In genomic region chr9:13267743-13268142, GRCh38 we compare ENCODE assay signal across 8 cellular contexts. TPM values are rescaled to one million over a fixed set of nuclear protein-coding genes. Genes with fewer than 3 reads are reported as not detected.
DNase-seq lines count a peak whose midpoint lies in the region; ATAC-seq, FAIRE-seq and TF ChIP-seq lines count a peak whose summit lies in the region.
"Had no signal": no experiment of that assay in that cellular context is flagged by ENCODE, and none has a peak within 500 bp of the region (broad histone marks: within the 10 kb centered on the region; RNA-seq: fewer than 3 reads in every experiment).

No MANE protein-coding gene starts in this region.

- TF ChIP-seq EP300 in SK-N-SH (IDR thresholded peaks at IDR 0.05; ENCODE audit: borderline replicate concordance in 1 of 2, low read depth in 1 of 2, low read length in 1 of 2) = peak in 1 of 2 experiments; percentile 77; a peak in 1 of 4 replicates

- FAIRE-seq in H54 (lab: Jason Lieb, UNC) = peak; percentile 99

- TF ChIP-seq POLR2A in H54 (IDR thresholded peaks at IDR 0.05; ENCODE audit: low read depth, low read length) = no peak

- H3K9me3 ChIP-seq in SK-N-SH = no peaks in the 10 kb centered on the region

- WGBS in SK-N-SH (ENCODE audit: low lambda C conversion rate) = 10% methylated on average over 2 of the region's 2 CpGs

- no peaks in the 10 kb centered on the region for H3K36me3 ChIP-seq in SK-N-SH (replicated peaks in 1 of 2; ENCODE audit: control insufficient read depth in 1 of 2, insufficient read depth in 2 of 2, low read length in 1 of 2)

- 0 out of 2 replicates have a peak, but pooled peaks cover 3% of the 10 kb centered on the region for H4K20me1 ChIP-seq in SK-N-SH (ENCODE audit: insufficient read depth)

- no peaks in the 10 kb centered on the region for H3K27me3 ChIP-seq in SK-N-SH (ENCODE audit: insufficient read depth)
- no peaks in the 10 kb centered on the region for H3K27me3 ChIP-seq in foreskin keratinocyte

- H3K4me2 ChIP-seq in SK-N-SH = peak overlapping the region; percentile 23; the same call in 1 of the 2 replicates

- H2AFZ ChIP-seq in SK-N-SH (ENCODE audit: low read depth) = no peak overlapping the region

- H3K4me1 ChIP-seq in SK-N-SH (ENCODE audit: control insufficient read depth in 1 of 2, insufficient read depth in 2 of 2, low read depth in 1 of 2, low read length in 1 of 2) (peaks cover 7 to 22% of the 10 kb centered on the region in 2 experiments; a peak in 3 of 4 replicates), foreskin keratinocyte (peaks cover 10% of the 10 kb centered on the region)

- no peak overlapping the region for H3K4me3 ChIP-seq in SK-N-SH (ENCODE audit: low read depth in 2 of 2, low read length in 1 of 2)
- no peak overlapping the region for H3K4me3 ChIP-seq in skeletal muscle cell (ENCODE audit: low read depth, low read length)

- TF ChIP-seq CTCF in SK-N-SH (IDR thresholded peaks at IDR 0.05) (no peak), foreskin keratinocyte (conservative IDR thresholded peaks at IDR 0.05) (no peak)

- no peak for DNase-seq in H54 (ENCODE audit: insufficient read length, low spot score)
- DNase-seq in SK-N-SH = no peak
- DNase-seq in foreskin keratinocyte = peak; percentile 56 to 76
- DNase-seq in skeletal muscle cell (ENCODE audit: low read depth) = peak; percentile 83
- no peak for DNase-seq in NCI-H2029 treated with DMSO at 0.1 percent for 48 hours (lab: John Stamatoyannopoulos, UW)
- no peak for DNase-seq in NCI-H2107 (lab: John Stamatoyannopoulos, UW)
- no peak for DNase-seq in DMS153 (lab: John Stamatoyannopoulos, UW)
- DNase-seq: activated CD4-positive, alpha-beta T cell treated with anti-CD3 and anti-CD28 coated beads, Interleukin-2, amount 10 ng/mL, durations not matched to agents 24 days and 14 days had no signal

- peak overlapping the region; percentile 28; the same call in 1 of the 2 replicates for H3K9ac ChIP-seq in SK-N-SH

- ATAC-seq in foreskin keratinocyte = peak; percentile 89

- no peaks in the 10 kb centered on the region for H3K9me2 ChIP-seq in SK-N-SH

- H3K27ac ChIP-seq in SK-N-SH (ENCODE audit: low read depth in 2 of 2, low read length in 1 of 2) = peak overlapping the region; percentile 45 to 81; a peak in 3 of 4 replicates
- H3K27ac ChIP-seq in foreskin keratinocyte = no peak overlapping the region

- TF ChIP-seq RAD21 in SK-N-SH (IDR thresholded peaks at IDR 0.05; ENCODE audit: low read length) = no peak

- POLR2A ChIA-PET in SK-N-SH (lab: Yijun Ruan, JAX) = no interaction called here

- peaks cover 28% of the 10 kb centered on the region for H3F3A ChIP-seq in SK-N-SH (replicated peaks; ENCODE audit: insufficient read depth)

- H3K79me2 ChIP-seq in SK-N-SH (ENCODE audit: insufficient read depth) = peaks cover 83% of the 10 kb centered on the region

- CTCF ChIA-PET in SK-N-SH (lab: Yijun Ruan, JAX) = interaction anchor here (0.7 to 1.0 kb wide), 3 partner anchors 13 to 154 kb away, joined by 3 to 4 read pairs (median 4); no protein-coding TSS in a partner anchor

TF ChIP-seq in SK-N-SH, 30 proteins besides CTCF, POLR2A, EP300 and RAD21 (continues in another document):
- no peak for TF ChIP-seq EZH2phosphoT487 (IDR thresholded peaks at IDR 0.05; ENCODE audit: borderline replicate concordance, low read depth)
- no peak for TF ChIP-seq MEF2A (IDR thresholded peaks at IDR 0.05; ENCODE audit: borderline replicate concordance, low read depth)
- TF ChIP-seq, protein P1, sequence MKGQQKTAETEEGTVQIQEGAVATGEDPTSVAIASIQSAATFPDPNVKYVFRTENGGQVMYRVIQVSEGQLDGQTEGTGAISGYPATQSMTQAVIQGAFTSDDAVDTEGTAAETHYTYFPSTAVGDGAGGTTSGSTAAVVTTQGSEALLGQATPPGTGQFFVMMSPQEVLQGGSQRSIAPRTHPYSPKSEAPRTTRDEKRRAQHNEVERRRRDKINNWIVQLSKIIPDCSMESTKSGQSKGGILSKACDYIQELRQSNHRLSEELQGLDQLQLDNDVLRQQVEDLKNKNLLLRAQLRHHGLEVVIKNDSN (IDR thresholded peaks at IDR 0.05; ENCODE audit: borderline replicate concordance, low read depth) = no peak
- no peak for TF ChIP-seq SMC3 (IDR thresholded peaks at IDR 0.05; ENCODE audit: low read depth, low read length)
- TF ChIP-seq RFX5 (IDR thresholded peaks at IDR 0.05; ENCODE audit: low read length) = no peak
- 0 out of 2 replicates have a peak, but pooled peaks have one; percentile 26 for TF ChIP-seq GABPA (IDR thresholded peaks at IDR 0.05; ENCODE audit: low read depth)
- TF ChIP-seq, protein P2, sequence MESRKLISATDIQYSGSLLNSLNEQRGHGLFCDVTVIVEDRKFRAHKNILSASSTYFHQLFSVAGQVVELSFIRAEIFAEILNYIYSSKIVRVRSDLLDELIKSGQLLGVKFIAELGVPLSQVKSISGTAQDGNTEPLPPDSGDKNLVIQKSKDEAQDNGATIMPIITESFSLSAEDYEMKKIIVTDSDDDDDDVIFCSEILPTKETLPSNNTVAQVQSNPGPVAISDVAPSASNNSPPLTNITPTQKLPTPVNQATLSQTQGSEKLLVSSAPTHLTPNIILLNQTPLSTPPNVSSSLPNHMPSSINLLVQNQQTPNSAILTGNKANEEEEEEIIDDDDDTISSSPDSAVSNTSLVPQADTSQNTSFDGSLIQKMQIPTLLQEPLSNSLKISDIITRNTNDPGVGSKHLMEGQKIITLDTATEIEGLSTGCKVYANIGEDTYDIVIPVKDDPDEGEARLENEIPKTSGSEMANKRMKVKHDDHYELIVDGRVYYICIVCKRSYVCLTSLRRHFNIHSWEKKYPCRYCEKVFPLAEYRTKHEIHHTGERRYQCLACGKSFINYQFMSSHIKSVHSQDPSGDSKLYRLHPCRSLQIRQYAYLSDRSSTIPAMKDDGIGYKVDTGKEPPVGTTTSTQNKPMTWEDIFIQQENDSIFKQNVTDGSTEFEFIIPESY (IDR thresholded peaks at IDR 0.05; ENCODE audit: borderline replicate concordance, low read depth) = no peak
- TF ChIP-seq TCF12 (IDR thresholded peaks at IDR 0.05) = peak; percentile 83
- TF ChIP-seq, protein P3, sequence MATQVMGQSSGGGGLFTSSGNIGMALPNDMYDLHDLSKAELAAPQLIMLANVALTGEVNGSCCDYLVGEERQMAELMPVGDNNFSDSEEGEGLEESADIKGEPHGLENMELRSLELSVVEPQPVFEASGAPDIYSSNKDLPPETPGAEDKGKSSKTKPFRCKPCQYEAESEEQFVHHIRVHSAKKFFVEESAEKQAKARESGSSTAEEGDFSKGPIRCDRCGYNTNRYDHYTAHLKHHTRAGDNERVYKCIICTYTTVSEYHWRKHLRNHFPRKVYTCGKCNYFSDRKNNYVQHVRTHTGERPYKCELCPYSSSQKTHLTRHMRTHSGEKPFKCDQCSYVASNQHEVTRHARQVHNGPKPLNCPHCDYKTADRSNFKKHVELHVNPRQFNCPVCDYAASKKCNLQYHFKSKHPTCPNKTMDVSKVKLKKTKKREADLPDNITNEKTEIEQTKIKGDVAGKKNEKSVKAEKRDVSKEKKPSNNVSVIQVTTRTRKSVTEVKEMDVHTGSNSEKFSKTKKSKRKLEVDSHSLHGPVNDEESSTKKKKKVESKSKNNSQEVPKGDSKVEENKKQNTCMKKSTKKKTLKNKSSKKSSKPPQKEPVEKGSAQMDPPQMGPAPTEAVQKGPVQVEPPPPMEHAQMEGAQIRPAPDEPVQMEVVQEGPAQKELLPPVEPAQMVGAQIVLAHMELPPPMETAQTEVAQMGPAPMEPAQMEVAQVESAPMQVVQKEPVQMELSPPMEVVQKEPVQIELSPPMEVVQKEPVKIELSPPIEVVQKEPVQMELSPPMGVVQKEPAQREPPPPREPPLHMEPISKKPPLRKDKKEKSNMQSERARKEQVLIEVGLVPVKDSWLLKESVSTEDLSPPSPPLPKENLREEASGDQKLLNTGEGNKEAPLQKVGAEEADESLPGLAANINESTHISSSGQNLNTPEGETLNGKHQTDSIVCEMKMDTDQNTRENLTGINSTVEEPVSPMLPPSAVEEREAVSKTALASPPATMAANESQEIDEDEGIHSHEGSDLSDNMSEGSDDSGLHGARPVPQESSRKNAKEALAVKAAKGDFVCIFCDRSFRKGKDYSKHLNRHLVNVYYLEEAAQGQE (IDR thresholded peaks at IDR 0.05; ENCODE audit: low read depth, low read length) = no peak
- no peak for TF ChIP-seq FOXJ3 (CRISPR knock-in tag; IDR thresholded peaks at IDR 0.05)
- TF ChIP-seq CHD2 (IDR thresholded peaks at IDR 0.05; ENCODE audit: low read length, partially characterized antibody) = no peak
- TF ChIP-seq RCOR1 (IDR thresholded peaks at IDR 0.05; ENCODE audit: low read length) = no peak
- no peak for TF ChIP-seq FOXM1 (IDR thresholded peaks at IDR 0.05; ENCODE audit: low read depth)
- TF ChIP-seq RXRA (IDR thresholded peaks at IDR 0.05; ENCODE audit: borderline replicate concordance, low read depth) = peak; percentile 17; the same call in 1 of the 2 replicates
- no peak; the same call in 1 of the 2 replicates for TF ChIP-seq POLR2AphosphoS5 (IDR thresholded peaks at IDR 0.05; ENCODE audit: low read depth, low read length)
- 0 out of 2 replicates have a peak, but pooled peaks have one; percentile 24 for TF ChIP-seq TEAD4 (IDR thresholded peaks at IDR 0.05; ENCODE audit: borderline replicate concordance, insufficient read depth)
- TF ChIP-seq PBX3 (IDR thresholded peaks at IDR 0.05) = peak; percentile 85
- no peak for TF ChIP-seq USF2 (IDR thresholded peaks at IDR 0.05; ENCODE audit: borderline replicate concordance, low read depth, low read length)

RNA-seq across cellular contexts. Expression of gene MPDZ, which starts 11.7 kb away (rescaled TPM):
- polyA plus RNA-seq in SK-N-SH (2012; rRNA removed) (20.5 and 27.0 TPM in 2 replicates), foreskin keratinocyte (3.7 and 4.1 TPM in 2 replicates)
- polyA plus RNA-seq in SK-N-SH (2012; cell fraction: cytosol; rRNA removed) = 18.4 and 19.6 TPM in 2 replicates
- polyA plus RNA-seq in SK-N-SH (2012; cell fraction: nucleus; rRNA removed) = 36.6 and 78.5 TPM in 2 replicates
- 14.3 and 15.5 TPM in 2 replicates for total RNA-seq in foreskin keratinocyte
- total RNA-seq: activated CD4-positive, alpha-beta T cell treated with anti-CD3 and anti-CD28 coated beads, Interleukin-2, amount 10 ng/mL, durations not matched to agents 24 days and 14 days had no signal

Comparison
In these comparisons a context has a peak if more than half of its experiments do, and no peak if none do; other contexts are left out.
1. DNase-seq: peak in foreskin keratinocyte (2 of 2) and skeletal muscle cell (single experiment); none in H54 (single experiment), SK-N-SH (single experiment), NCI-H2029 treated with DMSO at 0.1 percent for 48 hours (single experiment), NCI-H2107 (single experiment) and DMS153 (single experiment).